ENCODE assay signal across 8 cellular contexts in genomic region chr17:80082403-80083135, GRCh38. TPM values are rescaled to one million over a fixed set of nuclear protein-coding genes. Genes with fewer than 3 reads are reported as not detected.
DNase-seq lines count a peak whose midpoint lies in the region; ATAC-seq and TF ChIP-seq lines count a peak whose summit lies in the region.

No MANE protein-coding gene starts in this region.

- peaks cover 2% of the 10 kb centered on the region for H3K27me3 ChIP-seq in BJ (ENCODE audit: control insufficient read depth, insufficient read depth, low read length)

- peaks cover 7% of the 10 kb centered on the region for H3K27me3 Mint-ChIP-seq in memory B cell

- H3K36me3 Mint-ChIP-seq in memory B cell = no peaks in the 10 kb centered on the region

- H3K9me3 Mint-ChIP-seq in memory B cell = no peaks in the 10 kb centered on the region

- peaks cover 3% of the 10 kb centered on the region for H3K4me1 Mint-ChIP-seq in memory B cell

- ATAC-seq in memory B cell (ENCODE audit: low read depth) = peak; percentile 44
- ATAC-seq in GM21723 (IDR thresholded peaks at IDR 0.05; ENCODE audit: unreplicated experiment) = no peak

- H3K4me3 Mint-ChIP-seq in memory B cell = no peak overlapping the region

- TF ChIP-seq CTCF in BJ (IDR thresholded peaks at IDR 0.05; ENCODE audit: insufficient read depth, low read depth, low read length) (peak; percentile 86), HFF-Myc (IDR thresholded peaks at IDR 0.05; ENCODE audit: low read depth, low read length, missing control alignments) (peak; percentile 71)

- H3K4me3 ChIP-seq in BJ (ENCODE audit: low read depth, low read length) (no peak overlapping the region), HFF-Myc (replicated peaks; ENCODE audit: low read depth, low read length) (no peak overlapping the region)

- POLR2A ChIA-PET in BJ (lab: Charles Lee) = no interaction called here

- DNase-seq in BJ (ENCODE audit: low read depth) (no peak), HFF-Myc (ENCODE audit: extremely low read depth, low read depth) (peak; percentile 53), NCI-H748 (lab: John Stamatoyannopoulos, UW; ENCODE audit: unreplicated experiment) (peak; percentile 62), ecto neural progenitor cell (ENCODE audit: low spot score) (peak; percentile 87), memory B cell (ENCODE audit: low spot score in 2 of 2) (peak; percentile 54 to 57)
- peak; percentile 25 to 62 for DNase-seq in activated CD4-positive, alpha-beta T cell treated with anti-CD3 and anti-CD28 coated beads, Interleukin-2, amount 50 U/mL, for 24 hours (ENCODE audit: low read depth in 1 of 2, low spot score in 1 of 2)
- DNase-seq in stimulated activated CD8-positive, alpha-beta memory T cell treated with anti-CD3 and anti-CD28 coated beads, Interleukin-4, amount 100 ng/mL, for 4 hours (ENCODE audit: low read depth in 2 of 2, low spot score in 1 of 2) = peak; percentile 20 to 34

- no peak overlapping the region for H3K27ac Mint-ChIP-seq in memory B cell

- CTCF ChIA-PET in BJ (lab: Yijun Ruan, JAX) = interaction anchor here (0.6 to 5.6 kb wide), 30 partner anchors 8 to 280 kb away, joined by 3 to 42 read pairs (median 4); partner anchors contain the start of gene GAA

- H3K36me3 ChIP-seq in BJ (ENCODE audit: control insufficient read depth, insufficient read depth, low read length) = no peaks in the 10 kb centered on the region

RNA-seq across cellular contexts. Expression of gene GAA, which starts 18.8 kb away (rescaled TPM):
- polyA plus RNA-seq in BJ (2011; rRNA removed) = 3.3 and 5.7 TPM in 2 replicates
- polyA minus RNA-seq in BJ (2011; rRNA and poly(A)+ RNA removed) = 3.1 and 3.3 TPM in 2 replicates

RNA-seq across cellular contexts. Expression of gene CCDC40, which starts 46.1 kb away (rescaled TPM):
- polyA plus RNA-seq in BJ (2011; rRNA removed) = 2.3 and 3.1 TPM in 2 replicates
- 2.2 and 3.7 TPM in 2 replicates for polyA minus RNA-seq in BJ (2011; rRNA and poly(A)+ RNA removed)

RNA-seq across cellular contexts. Expression of gene TBC1D16, which starts 46.9 kb away (rescaled TPM):
- 8.4 and 9.0 TPM in 2 replicates for polyA plus RNA-seq in BJ (2011; rRNA removed)
- 15.4 and 17.8 TPM in 2 replicates for polyA minus RNA-seq in BJ (2011; rRNA and poly(A)+ RNA removed)
